Comparison of ENCODE assay signal across 28 cellular contexts in the genomic region with DNA sequence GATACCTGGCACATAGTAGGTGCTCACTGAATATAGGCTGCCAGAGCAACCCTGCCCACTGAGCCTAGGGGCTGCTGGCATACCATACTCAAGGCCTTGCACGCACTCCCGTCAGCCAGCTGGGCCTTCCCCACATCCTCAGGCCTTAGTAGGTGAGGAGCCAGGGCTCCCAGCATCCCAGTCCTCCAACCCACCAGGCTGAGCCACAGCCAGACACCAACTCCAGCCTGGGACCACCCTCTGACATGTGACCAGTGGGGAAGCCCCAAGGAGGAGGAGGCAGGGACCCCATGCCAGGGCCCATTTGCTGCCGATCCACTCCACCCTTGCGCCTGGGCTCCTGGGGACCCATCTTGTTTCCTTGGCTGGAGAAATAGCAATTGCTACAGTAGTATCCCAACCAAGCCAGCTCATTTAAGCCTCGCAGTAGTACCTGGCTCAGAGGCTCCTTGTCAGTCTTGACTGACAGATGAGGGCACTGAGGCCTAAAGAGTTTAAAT. TPM values are rescaled to one million over a fixed set of nuclear protein-coding genes. Genes with fewer than 3 reads are reported as not detected.
"Had no signal": no experiment of that assay in that cellular context is flagged by ENCODE, and none has a peak within 500 bp of the region (broad histone marks: within the 10 kb centered on the region; RNA-seq: fewer than 3 reads in every experiment).

No MANE protein-coding gene starts in this region.

- H3K9me3 ChIP-seq: left lung, lower lobe of right lung, neutrophil, right atrium auricular region, right lobe of liver, stomach, testis, thyroid gland, transverse colon, upper lobe of left lung had no signal

- H3K27me3 ChIP-seq: right atrium auricular region, right lobe of liver, testis, thyroid gland, upper lobe of left lung had no signal

- DNase-seq: islet precursor cell; kidney glomerular epithelial cell; left colon; left lung; lower lobe of right lung; mammary epithelial cell; mesenchymal stem cell; naive thymus-derived CD8-positive, alpha-beta T cell; occipital lobe; stimulated activated CD4-positive, alpha-beta T cell treated with anti-CD3 and anti-CD28 coated beads, Interleukin-12 subunit alpha, Interleukin-12 subunit beta, amount 100 ng/mL, for 4 hours; stimulated activated CD4-positive, alpha-beta T cell treated with anti-CD3 and anti-CD28 coated beads, Interleukin-15, amount 100 ng/mL, for 24 hours; stimulated activated CD4-positive, alpha-beta T cell treated with anti-CD3 and anti-CD28 coated beads, Interleukin-2, amount 100 ng/mL, for 24 hours; stimulated activated CD4-positive, alpha-beta T cell treated with anti-CD3 and anti-CD28 coated beads, Interleukin-4, amount 100 ng/mL, for 1 hour; stimulated activated naive B cell treated with anti-CD40 and anti-IgM and Interleukin-4, amounts not matched to agents 10 μg/mL and 1 μg/mL and 100 μg/mL, for 72 hours; stimulated activated naive CD8-positive, alpha-beta T cell treated with anti-CD3 and anti-CD28 coated beads, Interleukin-15, Interleukin-2, amounts not matched to agents 100 U/mL and 50 U/mL, for 24 hours; stomach; testis; thyroid gland; transverse colon; upper lobe of left lung had no signal

- H3K4me1 ChIP-seq: left lung, lower lobe of right lung, parathyroid adenoma, right atrium auricular region, right lobe of liver, testis, thyroid gland, transverse colon, upper lobe of left lung had no signal

- H3K27ac ChIP-seq: hepatocyte, left lung, lower lobe of right lung, neutrophil, parathyroid adenoma, right atrium auricular region, right lobe of liver, stomach, testis, thyroid gland, transverse colon, upper lobe of left lung had no signal

- H3K4me3 ChIP-seq: hepatocyte, left lung, lower lobe of right lung, right atrium auricular region, right lobe of liver, smooth muscle cell, stomach, testis, thyroid gland, transverse colon, upper lobe of left lung had no signal

- H3K36me3 ChIP-seq: left lung, lower lobe of right lung, neutrophil, right atrium auricular region, right lobe of liver, stomach, thyroid gland, transverse colon, upper lobe of left lung had no signal

- H3K9ac ChIP-seq: parathyroid adenoma had no signal

- ATAC-seq: left colon; left lung; lower lobe of right lung; naive thymus-derived CD8-positive, alpha-beta T cell; stimulated activated naive B cell treated with anti-CD40 and anti-IgM and Interleukin-4, amounts not matched to agents 10 μg/mL and 1 μg/mL and 100 μg/mL, for 72 hours; stimulated activated naive CD8-positive, alpha-beta T cell treated with anti-CD3 and anti-CD28 coated beads, Interleukin-15, Interleukin-2, amounts not matched to agents 100 U/mL and 50 U/mL, for 24 hours had no signal

- FAIRE-seq: urothelium cell line had no signal

RNA-seq across cellular contexts. Expression of a gene that starts 11.4 kb away (rescaled TPM):
- total RNA-seq: mammary epithelial cell, osteocyte, right atrium auricular region, smooth muscle cell had no signal
- polyA plus RNA-seq: mammary epithelial cell had no signal
